1 cellular context compared by ENCODE assay signal in the genomic region with DNA sequence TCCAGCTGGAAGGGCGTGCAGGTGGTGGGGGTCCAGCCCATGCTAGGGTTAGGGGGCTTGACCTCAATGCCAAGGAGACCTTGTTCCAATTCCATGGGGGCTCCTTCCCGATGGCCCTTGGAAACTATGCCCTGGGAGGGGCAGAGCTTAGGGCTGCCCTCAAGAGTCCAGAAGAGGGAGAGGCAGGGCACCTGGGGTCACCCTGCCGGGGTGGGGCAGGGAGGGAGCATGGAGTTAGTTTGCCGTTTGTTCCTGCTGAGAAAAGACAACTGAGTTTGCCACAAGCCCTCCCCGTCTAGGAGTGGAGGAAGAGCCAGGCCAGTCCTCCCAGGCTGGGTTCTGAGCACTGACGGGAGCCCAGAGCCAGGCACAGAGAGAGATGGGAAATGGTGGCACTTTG.
TF ChIP-seq lines count a peak whose summit lies in the region.

No MANE protein-coding gene starts in this region.

TF ChIP-seq in HCT116, 20 proteins besides CTCF, POLR2A, EP300 and RAD21:
- TF ChIP-seq ZNF274 (IDR thresholded peaks at IDR 0.05; ENCODE audit: low read depth, low read length) (no peak), MAX (IDR thresholded peaks at IDR 0.05) (no peak), SRF (IDR thresholded peaks at IDR 0.05; ENCODE audit: low read depth) (no peak), EZH2 (IDR thresholded peaks at IDR 0.05) (no peak), ATF3 (IDR thresholded peaks at IDR 0.05) (no peak), SIN3A (IDR thresholded peaks at IDR 0.05; ENCODE audit: low read depth) (no peak), EGR1 (IDR thresholded peaks at IDR 0.05; ENCODE audit: low read depth) (no peak), FOSL1 (IDR thresholded peaks at IDR 0.05; ENCODE audit: low read depth) (no peak), CEBPB (IDR thresholded peaks at IDR 0.05; ENCODE audit: low read depth) (no peak)
